ENCODE assay signal across 1 cellular context in the genomic region with DNA sequence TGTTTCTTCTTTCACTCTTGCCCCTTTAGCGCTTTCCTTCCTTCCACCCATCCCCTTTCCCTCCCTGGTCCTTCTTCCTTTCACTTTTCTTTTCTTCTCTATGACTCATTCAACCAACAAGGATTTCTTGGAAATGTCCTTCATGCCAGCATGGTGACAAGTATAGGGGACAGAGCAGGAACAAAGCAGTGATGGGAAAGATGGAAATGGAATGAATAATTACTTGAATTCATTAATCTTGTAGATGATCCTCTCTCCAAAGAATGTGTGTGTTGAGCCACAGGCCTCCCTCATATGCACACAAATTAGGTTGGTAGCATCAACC.
TF ChIP-seq lines count a peak whose summit lies in the region.

No MANE protein-coding gene starts in this region.

TF ChIP-seq in GM23338, 12 proteins besides CTCF, POLR2A, EP300 and RAD21 (continued from another document):
- TF ChIP-seq, protein P1, sequence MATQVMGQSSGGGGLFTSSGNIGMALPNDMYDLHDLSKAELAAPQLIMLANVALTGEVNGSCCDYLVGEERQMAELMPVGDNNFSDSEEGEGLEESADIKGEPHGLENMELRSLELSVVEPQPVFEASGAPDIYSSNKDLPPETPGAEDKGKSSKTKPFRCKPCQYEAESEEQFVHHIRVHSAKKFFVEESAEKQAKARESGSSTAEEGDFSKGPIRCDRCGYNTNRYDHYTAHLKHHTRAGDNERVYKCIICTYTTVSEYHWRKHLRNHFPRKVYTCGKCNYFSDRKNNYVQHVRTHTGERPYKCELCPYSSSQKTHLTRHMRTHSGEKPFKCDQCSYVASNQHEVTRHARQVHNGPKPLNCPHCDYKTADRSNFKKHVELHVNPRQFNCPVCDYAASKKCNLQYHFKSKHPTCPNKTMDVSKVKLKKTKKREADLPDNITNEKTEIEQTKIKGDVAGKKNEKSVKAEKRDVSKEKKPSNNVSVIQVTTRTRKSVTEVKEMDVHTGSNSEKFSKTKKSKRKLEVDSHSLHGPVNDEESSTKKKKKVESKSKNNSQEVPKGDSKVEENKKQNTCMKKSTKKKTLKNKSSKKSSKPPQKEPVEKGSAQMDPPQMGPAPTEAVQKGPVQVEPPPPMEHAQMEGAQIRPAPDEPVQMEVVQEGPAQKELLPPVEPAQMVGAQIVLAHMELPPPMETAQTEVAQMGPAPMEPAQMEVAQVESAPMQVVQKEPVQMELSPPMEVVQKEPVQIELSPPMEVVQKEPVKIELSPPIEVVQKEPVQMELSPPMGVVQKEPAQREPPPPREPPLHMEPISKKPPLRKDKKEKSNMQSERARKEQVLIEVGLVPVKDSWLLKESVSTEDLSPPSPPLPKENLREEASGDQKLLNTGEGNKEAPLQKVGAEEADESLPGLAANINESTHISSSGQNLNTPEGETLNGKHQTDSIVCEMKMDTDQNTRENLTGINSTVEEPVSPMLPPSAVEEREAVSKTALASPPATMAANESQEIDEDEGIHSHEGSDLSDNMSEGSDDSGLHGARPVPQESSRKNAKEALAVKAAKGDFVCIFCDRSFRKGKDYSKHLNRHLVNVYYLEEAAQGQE (IDR thresholded peaks at IDR 0.05; ENCODE audit: unreplicated experiment) = no peak
- TF ChIP-seq, protein P2, sequence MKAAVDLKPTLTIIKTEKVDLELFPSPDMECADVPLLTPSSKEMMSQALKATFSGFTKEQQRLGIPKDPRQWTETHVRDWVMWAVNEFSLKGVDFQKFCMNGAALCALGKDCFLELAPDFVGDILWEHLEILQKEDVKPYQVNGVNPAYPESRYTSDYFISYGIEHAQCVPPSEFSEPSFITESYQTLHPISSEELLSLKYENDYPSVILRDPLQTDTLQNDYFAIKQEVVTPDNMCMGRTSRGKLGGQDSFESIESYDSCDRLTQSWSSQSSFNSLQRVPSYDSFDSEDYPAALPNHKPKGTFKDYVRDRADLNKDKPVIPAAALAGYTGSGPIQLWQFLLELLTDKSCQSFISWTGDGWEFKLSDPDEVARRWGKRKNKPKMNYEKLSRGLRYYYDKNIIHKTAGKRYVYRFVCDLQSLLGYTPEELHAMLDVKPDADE (IDR thresholded peaks at IDR 0.05) = no peak
- TF ChIP-seq EZH2phosphoT487 (IDR thresholded peaks at IDR 0.05; ENCODE audit: unreplicated experiment) = no peak
